28 cellular contexts compared by ENCODE assay signal in genomic region chr2:240703417-240704341, GRCh38. TPM values are rescaled to one million over a fixed set of nuclear protein-coding genes. Genes with fewer than 3 reads are reported as not detected.
DNase-seq lines count a peak whose midpoint lies in the region; ATAC-seq and TF ChIP-seq lines count a peak whose summit lies in the region.
"Had no signal": no experiment of that assay in that cellular context is flagged by ENCODE, and none has a peak within 500 bp of the region (broad histone marks: within the 10 kb centered on the region; RNA-seq: fewer than 3 reads in every experiment).

No MANE protein-coding gene starts in this region.

- H3K27me3 Mint-ChIP-seq in activated naive CD4-positive, alpha-beta T cell treated with anti-CD3 and anti-CD28 coated beads, Interleukin-2, amount 50 U/mL, for 24 hours: peaks cover 4% of the 10 kb centered on the region
- H3K27me3 Mint-ChIP-seq in activated naive CD4-positive, alpha-beta T cell treated with anti-CD3 and anti-CD28 coated beads for 36 hours (ENCODE audit: low read depth): peaks cover 14% of the 10 kb centered on the region

- H3K36me3 Mint-ChIP-seq in activated naive CD4-positive, alpha-beta T cell treated with anti-CD3 and anti-CD28 coated beads, Interleukin-2, amount 50 U/mL, for 24 hours: no peaks in the 10 kb centered on the region
- no peaks in the 10 kb centered on the region for H3K36me3 Mint-ChIP-seq in activated naive CD4-positive, alpha-beta T cell treated with anti-CD3 and anti-CD28 coated beads for 36 hours (ENCODE audit: low read depth)
- H3K36me3 Mint-ChIP-seq: IgD-negative memory B cell had no signal

- H3K4me1 ChIP-seq in psoas muscle: no peaks in the 10 kb centered on the region
- H3K4me1 ChIP-seq: A549, BE2C, colonic mucosa, prostate gland had no signal

- no peak overlapping the region for H3K27ac ChIP-seq in psoas muscle
- H3K27ac ChIP-seq: A549, colonic mucosa, neutrophil, prostate gland, skin epidermis, VCaP had no signal

- intact Hi-C loops in activated naive CD4-positive, alpha-beta T cell treated with anti-CD3 and anti-CD28 coated beads for 36 hours (cut with micrococcal nuclease): loop anchor here (5.0 kb wide), 1 partner anchor 191 kb away; no protein-coding TSS in a partner anchor
- intact Hi-C loops in left ventricle myocardium superior (cut with micrococcal nuclease): no loop called here
- intact Hi-C loops in psoas muscle (cut with DNase I): loop anchor here in 1 of 2 donors (10.0 kb wide), 1 partner anchor 189 kb away; no protein-coding TSS in a partner anchor

- no peaks in the 10 kb centered on the region for H3K36me3 ChIP-seq in psoas muscle (ENCODE audit: insufficient read depth in 1 of 2, low read depth in 1 of 2)
- H3K36me3 ChIP-seq: BE2C, colonic mucosa, neutrophil, prostate gland had no signal

- H3K9me3 Mint-ChIP-seq in activated naive CD4-positive, alpha-beta T cell treated with anti-CD3 and anti-CD28 coated beads, Interleukin-2, amount 50 U/mL, for 24 hours: no peaks in the 10 kb centered on the region
- H3K9me3 Mint-ChIP-seq in activated naive CD4-positive, alpha-beta T cell treated with anti-CD3 and anti-CD28 coated beads for 36 hours: no peaks in the 10 kb centered on the region
- H3K9me3 Mint-ChIP-seq: activated T-cell treated with anti-CD3 and anti-CD28 coated beads, Interleukin-2, amount 50 U/mL, for 4 hours; H9; T-helper 2 cell treated with Interferon-gamma antibody and Interleukin-4, amounts not matched to agents 5 μg/mL and 100 μg/mL, for 36 hours had no signal

- DNase-seq in activated naive CD4-positive, alpha-beta T cell treated with anti-CD3 and anti-CD28 coated beads for 36 hours: no peak
- DNase-seq in NCI-H69 (lab: John Stamatoyannopoulos, UW) (peak; percentile 16), left ventricle myocardium superior (peak; percentile 17), psoas muscle (peak; percentile 6 to 37), NCI-H146 treated with DMSO at 0.1 percent for 48 hours (lab: John Stamatoyannopoulos, UW; ENCODE audit: unreplicated experiment) (no peak), NCI-H2227 treated with DMSO at 0.1 percent for 48 hours (lab: John Stamatoyannopoulos, UW) (no peak)
- no peak for DNase-seq in activated CD4-positive, alpha-beta T cell treated with anti-CD3 and anti-CD28 coated beads, Interleukin-2, amount 50 U/mL, for 4 hours
- DNase-seq: amygdala; colonic mucosa; effector memory CD4-positive, alpha-beta T cell; H9; NCI-H2081 treated with DMSO at 0.1 percent for 48 hours; NCI-H345; trophoblast cell had no signal

- H3K27me3 ChIP-seq in psoas muscle (ENCODE audit: insufficient read depth in 3 of 3, low read length in 2 of 3): peaks cover 0 to 26% (median 9%) of the 10 kb centered on the region in 3 donors
- H3K27me3 ChIP-seq: BE2C, colonic mucosa had no signal

- 60 to 67% (median 63%) methylated on average over 18 of the region's 18 CpGs for WGBS in psoas muscle, 3 donors

- H3K4me3 ChIP-seq in psoas muscle: no peak overlapping the region
- H3K4me3 ChIP-seq: A549, colonic mucosa, prostate gland, skin epidermis had no signal

- H3K4me1 Mint-ChIP-seq in activated naive CD4-positive, alpha-beta T cell treated with anti-CD3 and anti-CD28 coated beads, Interleukin-2, amount 50 U/mL, for 24 hours: peaks cover 17% of the 10 kb centered on the region
- H3K4me1 Mint-ChIP-seq in activated naive CD4-positive, alpha-beta T cell treated with anti-CD3 and anti-CD28 coated beads for 36 hours (ENCODE audit: low read depth): peaks cover 13% of the 10 kb centered on the region

- TF ChIP-seq CTCF in psoas muscle (IDR thresholded peaks at IDR 0.05): no peak

- no peak for ATAC-seq in left ventricle myocardium superior
- no peak for ATAC-seq in psoas muscle
- ATAC-seq: A549 had no signal

- CTCF ChIA-PET in activated naive CD4-positive, alpha-beta T cell treated with anti-CD3 and anti-CD28 coated beads for 36 hours (lab: Charles Lee): interaction anchor here (0.6 to 1.6 kb wide), 2 partner anchors 190 to 672 kb away, joined by 4 to 5 read pairs; no protein-coding TSS in a partner anchor

- H3K9me3 ChIP-seq in psoas muscle: no peaks in the 10 kb centered on the region
- H3K9me3 ChIP-seq: A549, BE2C, colonic mucosa, neutrophil, prostate gland had no signal

- peak overlapping the region; percentile 42 for H3K4me3 Mint-ChIP-seq in activated naive CD4-positive, alpha-beta T cell treated with anti-CD3 and anti-CD28 coated beads, Interleukin-2, amount 50 U/mL, for 24 hours
- no peak overlapping the region for H3K4me3 Mint-ChIP-seq in activated naive CD4-positive, alpha-beta T cell treated with anti-CD3 and anti-CD28 coated beads for 36 hours
- H3K4me3 Mint-ChIP-seq: H9 had no signal

- H3K27ac Mint-ChIP-seq in activated naive CD4-positive, alpha-beta T cell treated with anti-CD3 and anti-CD28 coated beads, Interleukin-2, amount 50 U/mL, for 24 hours: peak overlapping the region; percentile 65
- no peak overlapping the region for H3K27ac Mint-ChIP-seq in activated naive CD4-positive, alpha-beta T cell treated with anti-CD3 and anti-CD28 coated beads for 36 hours
- H3K27ac Mint-ChIP-seq: H9; IgD-negative memory B cell; T-helper 2 cell treated with Interferon-gamma antibody and Interleukin-4, amounts not matched to agents 5 μg/mL and 100 μg/mL, for 36 hours had no signal

RNA-seq across cellular contexts. Expression of gene AQP12A, which starts 12.0 kb away (rescaled TPM):
- not detected for total RNA-seq in activated naive CD4-positive, alpha-beta T cell treated with anti-CD3 and anti-CD28 coated beads for 36 hours
- total RNA-seq in left ventricle myocardium superior (not detected), psoas muscle (not detected)
- polyA plus RNA-seq in psoas muscle: not detected
- total RNA-seq: activated T-cell treated with anti-CD3 and anti-CD28 coated beads, Interleukin-2, amount 50 U/mL, for 4 hours; bronchial epithelial cell; epithelial cell of proximal tubule; H9; lung microvascular endothelial cell; OCI-LY7; prostate gland had no signal
- polyA plus RNA-seq: A549, IgD-negative memory B cell had no signal

RNA-seq across cellular contexts. Expression of gene AQP12B, which starts 21.0 kb away (rescaled TPM):
- total RNA-seq in activated naive CD4-positive, alpha-beta T cell treated with anti-CD3 and anti-CD28 coated beads for 36 hours: not detected
- total RNA-seq in left ventricle myocardium superior: not detected
- not detected for total RNA-seq in psoas muscle
- not detected for polyA plus RNA-seq in psoas muscle
- total RNA-seq: activated T-cell treated with anti-CD3 and anti-CD28 coated beads, Interleukin-2, amount 50 U/mL, for 4 hours; bronchial epithelial cell; epithelial cell of proximal tubule; H9; lung microvascular endothelial cell; OCI-LY7; prostate gland had no signal
- polyA plus RNA-seq: A549, IgD-negative memory B cell had no signal

Comparison
In these comparisons a context has a peak if more than half of its experiments do, and no peak if none do; other contexts are left out.
1. DNase-seq: peak in NCI-H69 (single experiment), left ventricle myocardium superior (single experiment) and psoas muscle (2 of 2); none in activated naive CD4-positive, alpha-beta T cell treated with anti-CD3 and anti-CD28 coated beads for 36 hours (single experiment), NCI-H146 treated with DMSO at 0.1 percent for 48 hours (single experiment), activated CD4-positive, alpha-beta T cell treated with anti-CD3 and anti-CD28 coated beads, Interleukin-2, amount 50 U/mL, for 4 hours (0 of 2) and NCI-H2227 treated with DMSO at 0.1 percent for 48 hours (single experiment).